12 cellular contexts compared by ENCODE assay signal in the genomic region with DNA sequence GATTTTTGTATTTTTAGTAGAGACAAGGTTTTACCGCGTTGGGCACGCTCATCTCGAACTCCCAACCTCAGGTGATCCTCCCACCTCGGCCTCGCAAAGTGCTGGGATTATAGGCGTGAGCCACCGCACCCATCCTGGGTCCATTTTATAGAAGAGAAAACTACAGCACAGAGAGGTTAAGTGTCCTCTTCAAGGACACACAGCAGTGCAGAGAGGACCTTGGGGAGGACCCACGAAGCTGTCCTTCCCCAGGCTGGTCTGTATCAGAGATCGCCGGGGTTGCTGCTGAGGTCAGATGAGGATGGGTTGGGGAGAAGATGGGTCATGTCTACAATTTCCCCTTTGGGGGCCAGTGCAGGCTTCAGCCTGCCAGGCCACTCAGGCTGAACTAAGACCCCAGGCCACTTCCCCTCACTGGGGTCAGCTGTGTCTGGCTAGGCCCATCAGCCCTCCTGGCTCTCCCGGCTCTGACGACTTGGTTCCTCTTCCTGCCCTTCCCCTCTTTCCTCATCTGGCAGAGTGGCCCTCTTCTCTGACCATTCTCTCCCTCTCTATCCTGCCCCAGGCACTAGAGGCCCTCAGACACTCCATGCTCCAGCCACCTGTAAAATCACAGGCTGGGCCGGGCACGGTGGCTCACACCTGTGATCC. TPM values are rescaled to one million over a fixed set of nuclear protein-coding genes. Genes with fewer than 3 reads are reported as not detected.
DNase-seq lines count a peak whose midpoint lies in the region; ATAC-seq and TF ChIP-seq lines count a peak whose summit lies in the region.
"Had no signal": no experiment of that assay in that cellular context is flagged by ENCODE, and none has a peak within 500 bp of the region (broad histone marks: within the 10 kb centered on the region; RNA-seq: fewer than 3 reads in every experiment).

No MANE protein-coding gene starts in this region.

- peaks cover 38 to 83% (median 62%) of the 10 kb centered on the region in 4 donors for H3K4me1 Mint-ChIP-seq in CD4-positive, alpha-beta memory T cell
- H3K4me1 Mint-ChIP-seq in natural killer cell = peaks cover 72 to 85% of the 10 kb centered on the region in 2 donors
- peaks cover 11% of the 10 kb centered on the region for H3K4me1 Mint-ChIP-seq in chondrocyte (ENCODE audit: low read depth)

- no peaks in the 10 kb centered on the region for H3K27me3 Mint-ChIP-seq in CD4-positive, alpha-beta memory T cell
- H3K27me3 Mint-ChIP-seq in natural killer cell (ENCODE audit: low read depth in 2 of 2) = no peaks in the 10 kb centered on the region
- no peaks in the 10 kb centered on the region for H3K27me3 Mint-ChIP-seq in chondrocyte (ENCODE audit: low read depth)
- H3K27me3 Mint-ChIP-seq: memory B cell had no signal

- no peaks in the 10 kb centered on the region for H3K27me3 ChIP-seq in CD4-positive, alpha-beta memory T cell (ENCODE audit: insufficient read depth, low read length)
- no peaks in the 10 kb centered on the region for H3K27me3 ChIP-seq in effector memory CD4-positive, alpha-beta T cell (replicated peaks; ENCODE audit: control insufficient read depth, insufficient read depth, low read length, poor library complexity, severe bottlenecking)

- POLR2A ChIA-PET in CD4-positive, alpha-beta memory T cell (lab: Charles Lee; ENCODE audit: partially characterized antibody) = interaction anchor here (0.6 to 18.1 kb wide), 6 partner anchors 9 to 143 kb away, joined by 3 to 461 read pairs (median 6); partner anchors contain the start of genes MYO1F and ZNF414

- DNase-seq in CD4-positive, alpha-beta memory T cell = no peak
- DNase-seq in NOMO-1 treated with DMSO at 0.1 percent for 48 hours (lab: John Stamatoyannopoulos, UW; ENCODE audit: unreplicated experiment) = peak; percentile 65
- DNase-seq in natural killer cell = no peak
- DNase-seq in effector memory CD4-positive, alpha-beta T cell = no peak
- no peak for DNase-seq in NCI-H226
- no peak for DNase-seq in chondrocyte (ENCODE audit: low spot score)
- DNase-seq: glutamatergic neuron, NCI-H1930 had no signal

- CTCF ChIA-PET in CD4-positive, alpha-beta memory T cell (lab: Charles Lee; ENCODE audit: partially characterized antibody) = interaction anchor here (2.0 to 10.9 kb wide), 2 partner anchors 11 to 62 kb away, joined by 8 to 179 read pairs; partner anchors contain the start of gene MYO1F

- H3K36me3 Mint-ChIP-seq in CD4-positive, alpha-beta memory T cell = peaks cover 7 to 26% of the 10 kb centered on the region in 2 donors
- H3K36me3 Mint-ChIP-seq in natural killer cell = no peaks in the 10 kb centered on the region
- no peaks in the 10 kb centered on the region for H3K36me3 Mint-ChIP-seq in chondrocyte (ENCODE audit: low read depth)

- H3K9me3 ChIP-seq in CD4-positive, alpha-beta memory T cell (ENCODE audit: control insufficient read depth in 1 of 2, low read length in 2 of 2) = no peaks in the 10 kb centered on the region
- no peaks in the 10 kb centered on the region for H3K9me3 ChIP-seq in effector memory CD4-positive, alpha-beta T cell (ENCODE audit: control insufficient read depth, low read length)

- no peaks in the 10 kb centered on the region for H3K36me3 ChIP-seq in CD4-positive, alpha-beta memory T cell (ENCODE audit: insufficient read depth, low read length)
- no peaks in the 10 kb centered on the region for H3K36me3 ChIP-seq in effector memory CD4-positive, alpha-beta T cell (ENCODE audit: control insufficient read depth, insufficient read depth, low read length)

- ATAC-seq in esophagus mucosa = peak; percentile 23
- ATAC-seq in natural killer cell = no peak
- ATAC-seq in GM21381 (IDR thresholded peaks at IDR 0.05; ENCODE audit: unreplicated experiment) = no peak
- ATAC-seq: HCT116 had no signal

- H3K4me3 Mint-ChIP-seq in CD4-positive, alpha-beta memory T cell = peak overlapping the region in 6 of 8 donors; percentile 22 to 62 (median 50)
- peak overlapping the region; percentile 91 for H3K4me3 Mint-ChIP-seq in natural killer cell
- no peak overlapping the region for H3K4me3 Mint-ChIP-seq in chondrocyte (ENCODE audit: unreplicated experiment)
- H3K4me3 Mint-ChIP-seq: memory B cell had no signal

- peak overlapping the region; percentile 22 for H3K27ac ChIP-seq in CD4-positive, alpha-beta memory T cell (ENCODE audit: low read depth, low read length)
- H3K27ac ChIP-seq in effector memory CD4-positive, alpha-beta T cell (ENCODE audit: insufficient read depth, low read length, poor library complexity, severe bottlenecking) = no peak overlapping the region

- H3K9me3 Mint-ChIP-seq in CD4-positive, alpha-beta memory T cell = no peaks in the 10 kb centered on the region
- H3K9me3 Mint-ChIP-seq in natural killer cell = no peaks in the 10 kb centered on the region
- H3K9me3 Mint-ChIP-seq in chondrocyte (ENCODE audit: low read depth) = no peaks in the 10 kb centered on the region
- H3K9me3 Mint-ChIP-seq: memory B cell had no signal

- TF ChIP-seq CTCF in natural killer cell (IDR thresholded peaks at IDR 0.05) (no peak), chondrocyte (IDR thresholded peaks at IDR 0.05) (no peak)

- peak overlapping the region; percentile 77 to 96 (median 90) for H3K27ac Mint-ChIP-seq in CD4-positive, alpha-beta memory T cell
- H3K27ac Mint-ChIP-seq in natural killer cell = peak overlapping the region; percentile 90 to 97
- no peak overlapping the region for H3K27ac Mint-ChIP-seq in chondrocyte (ENCODE audit: unreplicated experiment)

- intact Hi-C loops in CD4-positive, alpha-beta memory T cell (cut with micrococcal nuclease) = loop anchor here (2.0 kb wide), 1 partner anchor 51 kb away; no protein-coding TSS in a partner anchor
- intact Hi-C loops in natural killer cell (cut with micrococcal nuclease) = loop anchor here (2.0 kb wide), 1 partner anchor 53 kb away; the partner anchor contains the start of gene ZNF414

- peaks cover 80% of the 10 kb centered on the region for H3K4me1 ChIP-seq in CD4-positive, alpha-beta memory T cell (ENCODE audit: insufficient read depth, low read length)
- peaks cover 55% of the 10 kb centered on the region for H3K4me1 ChIP-seq in effector memory CD4-positive, alpha-beta T cell (ENCODE audit: control insufficient read depth, insufficient read depth, low read length, poor library complexity, severe bottlenecking)

- no peak overlapping the region for H3K4me3 ChIP-seq in CD4-positive, alpha-beta memory T cell (ENCODE audit: low read length in 2 of 2)
- no peak overlapping the region for H3K4me3 ChIP-seq in effector memory CD4-positive, alpha-beta T cell (ENCODE audit: insufficient read depth, low read depth, low read length, poor library complexity, severe bottlenecking)

RNA-seq across cellular contexts. Expression of gene MYO1F, which starts 9.6 kb away (rescaled TPM):
- total RNA-seq in CD4-positive, alpha-beta memory T cell = 100 to 1,000 TPM; 329 to 359 TPM
- 100 to 1,000 TPM in 1 of 2 donors, 10 to 100 TPM in 1; 35.9 to 112 TPM for polyA plus RNA-seq in CD4-positive, alpha-beta memory T cell
- total RNA-seq in esophagus mucosa (3.8 TPM), natural killer cell (1,000 to 10,000 TPM in 2 of 3 donors, 100 to 1,000 TPM in 1; 971 to 1,223 (median 1,014) TPM), chondrocyte (0.23 to 0.50 TPM in 2 of 3 replicates, not detected in the other)

RNA-seq across cellular contexts. Expression of gene ADAMTS10, which starts 42.9 kb away (rescaled TPM):
- 10 to 100 TPM; 66.0 to 67.2 TPM for total RNA-seq in CD4-positive, alpha-beta memory T cell
- 1 to 10 TPM in 1 of 2 donors, under 1 TPM in 1; 0.59 to 2.2 TPM for polyA plus RNA-seq in CD4-positive, alpha-beta memory T cell
- total RNA-seq in esophagus mucosa (1.9 TPM), natural killer cell (100 to 1,000 TPM; 159 to 286 (median 203) TPM), chondrocyte (69.3 to 100 TPM (median 73.6 TPM) in 3 replicates)

RNA-seq across cellular contexts. Expression of gene ZNF414, which starts 53.7 kb away (rescaled TPM):
- total RNA-seq in CD4-positive, alpha-beta memory T cell = 10 to 100 TPM; 45.1 to 50.4 TPM
- 10 to 100 TPM in 1 of 2 donors, 1 to 10 TPM in 1; 9.5 to 25.8 TPM for polyA plus RNA-seq in CD4-positive, alpha-beta memory T cell
- total RNA-seq in esophagus mucosa (13.3 TPM), natural killer cell (10 to 100 TPM; 42.1 to 46.4 (median 42.3) TPM), chondrocyte (22.0 to 26.8 TPM (median 25.3 TPM) in 3 replicates)

Comparison
In these comparisons a context has a peak if more than half of its experiments do, and no peak if none do; other contexts are left out.
1. RNA of gene MYO1F, which starts 9.6 kb away (total RNA-seq): 971 to 1,223 TPM in natural killer cell and 329 to 359 TPM in CD4-positive, alpha-beta memory T cell; 3.8 TPM in esophagus mucosa (single experiment) and 0.23 to 0.50 TPM in chondrocyte; every median in the first group is over 10 times any median in the second.
2. RNA of gene ADAMTS10, which starts 42.9 kb away (total RNA-seq): 159 to 286 TPM in natural killer cell, 69.3 to 100 TPM in chondrocyte and 66.0 to 67.2 TPM in CD4-positive, alpha-beta memory T cell; 1.9 TPM in esophagus mucosa (single experiment); every median in the first group is over 10 times any median in the second.